ENCODE assay signal across 8 cellular contexts in genomic region chr15:101877649-101878048, GRCh38.
A peak's percentile ranks its signal among the peaks of the same experiment; 100 is the strongest.
DNase-seq lines count a peak whose midpoint lies in the region; ATAC-seq, FAIRE-seq and TF ChIP-seq lines count a peak whose summit lies in the region.
"Not testable (repeated sequence)": the region's sequence is repeated elsewhere in the genome, so short reads cannot be mapped to it uniquely, and the experiment has no call there.

No MANE protein-coding gene starts in this region.

- not testable (repeated sequence) for H2AFZ ChIP-seq in OCI-LY3 (ENCODE audit: low read depth, low read length); astrocyte (ENCODE audit: low read depth, low read length); H1 (ENCODE audit: low read length)

- not testable (repeated sequence) for TF ChIP-seq POLR2A in H1 (IDR thresholded peaks at IDR 0.05; ENCODE audit: control extremely low read depth in 1 of 2, low read depth in 2 of 2, low read length in 2 of 2); tibial nerve (IDR thresholded peaks at IDR 0.05)

- not testable (repeated sequence) for H3K23ac ChIP-seq in H1 (ENCODE audit: insufficient read length)

- H4K91ac ChIP-seq in H1 (replicated peaks; ENCODE audit: insufficient read length, low read length), result not testable (repeated sequence)

- H2BK12ac ChIP-seq in H1 (ENCODE audit: low read depth, low read length), result not testable (repeated sequence)

- not testable (repeated sequence) for H3K56ac ChIP-seq in H1 (replicated peaks; ENCODE audit: insufficient read length, low read depth, low read length)

- POLR2A ChIA-PET in H1 (lab: Charles Lee; ENCODE audit: partially characterized antibody), result not testable (repeated sequence)

- not testable (repeated sequence) for H3K4me1 Mint-ChIP-seq in astrocyte (ENCODE audit: low read depth, unreplicated experiment); mesothelial cell of epicardium

- H2BK20ac ChIP-seq in H1 (ENCODE audit: low read length), result not testable (repeated sequence)

- not testable (repeated sequence) for H2BK120ac ChIP-seq in H1 (replicated peaks; ENCODE audit: low read depth, low read length)

- not testable (repeated sequence) for H3K36me3 Mint-ChIP-seq in astrocyte (ENCODE audit: low read depth, unreplicated experiment); mesothelial cell of epicardium

- CTCF ChIA-PET in H1 (lab: Charles Lee; ENCODE audit: partially characterized antibody), result not testable (repeated sequence)

- not testable (repeated sequence) for H3K79me1 ChIP-seq in H1 (ENCODE audit: low read depth, low read length)

- H3K27me3 ChIP-seq in BE2C; OCI-LY3 (ENCODE audit: low read depth, low read length); astrocyte (ENCODE audit: insufficient read depth, low read length); H1 (replicated peaks in 1 of 4; ENCODE audit: control insufficient read depth in 3 of 4, extremely low read depth in 1 of 4, insufficient read depth in 3 of 4, low read length in 3 of 4); foreskin keratinocyte; tibial nerve: not testable (repeated sequence)

- not testable (repeated sequence) for H2AK5ac ChIP-seq in H1 (ENCODE audit: low read depth, low read length)

- not testable (repeated sequence) for FAIRE-seq in astrocyte (lab: Jason Lieb, UNC); H1 (lab: Jason Lieb, UNC)

- TF ChIP-seq RAD21 in H1 (IDR thresholded peaks at IDR 0.05 in 1 of 2, conservative IDR thresholded peaks at IDR 0.05 in 1 of 2; ENCODE audit: low read depth in 2 of 2, low read length in 2 of 2), result peak; percentile 31 to 34

- not testable (repeated sequence) for H2BK15ac ChIP-seq in H1 (ENCODE audit: low read length)

- not testable (repeated sequence) for DNase-seq in BE2C; astrocyte (ENCODE audit: low read depth); H1 (ENCODE audit: low read depth in 1 of 2, low spot score in 2 of 2); foreskin keratinocyte; mesothelial cell of epicardium (ENCODE audit: low spot score in 2 of 2, unreplicated experiment in 2 of 2); tibial nerve (ENCODE audit: low spot score in 2 of 2)

- not testable (repeated sequence) for H3K23me2 ChIP-seq in H1 (ENCODE audit: low read depth, low read length)

- H3K79me2 ChIP-seq in OCI-LY3 (ENCODE audit: low read length); astrocyte (ENCODE audit: insufficient read depth, low read length); H1 (ENCODE audit: control insufficient read depth in 1 of 2, insufficient read depth in 2 of 2, low read length in 2 of 2): not testable (repeated sequence)

- not testable (repeated sequence) for H3K9ac ChIP-seq in OCI-LY3 (ENCODE audit: low read length); astrocyte (ENCODE audit: low read length); H1 (replicated peaks in 1 of 4; ENCODE audit: extremely low read depth in 1 of 4, low read depth in 3 of 4, low read length in 3 of 4)

- not testable (repeated sequence) for H3K27me3 Mint-ChIP-seq in astrocyte (ENCODE audit: low read depth, unreplicated experiment)
- H3K27me3 Mint-ChIP-seq in mesothelial cell of epicardium (ENCODE audit: low read depth), result peaks cover 11% of the 10 kb centered on the region

- TF ChIP-seq EP300 in H1 (IDR thresholded peaks at IDR 0.05; ENCODE audit: borderline replicate concordance in 1 of 2, low read depth in 2 of 2, low read length in 2 of 2); tibial nerve (IDR thresholded peaks at IDR 0.05): not testable (repeated sequence)

- WGBS in H1 (ENCODE audit: extremely low coverage in 1 of 2, insufficient coverage in 1 of 2, insufficient read length in 1 of 2, insufficient replicate concordance in 2 of 2, low coverage in 1 of 2, low lambda C conversion rate in 2 of 2, missing lambda C conversion rate in 1 of 2), 2 experiments, result 55% methylated on average over 3 of the region's 3 CpGs; no CpG with 5 or more reads in 1 of the 2 experiments
- WGBS in tibial nerve, 2 donors, result 3% methylated on average over 3 of the region's 3 CpGs

- H3K4ac ChIP-seq in H1 (replicated peaks; ENCODE audit: insufficient read length, low read depth, low read length), result not testable (repeated sequence)

- not testable (repeated sequence) for H3K27ac ChIP-seq in OCI-LY3 (ENCODE audit: low read length); astrocyte (ENCODE audit: low read depth, low read length); H1 (ENCODE audit: low read depth, low read length); foreskin keratinocyte; tibial nerve

- H4K8ac ChIP-seq in H1 (ENCODE audit: extremely low read depth, insufficient read depth, low read length), result not testable (repeated sequence)

- H3K36me3 ChIP-seq in BE2C; OCI-LY3 (replicated peaks; ENCODE audit: low read depth, low read length); astrocyte (ENCODE audit: insufficient read depth, low read length); H1 (ENCODE audit: control insufficient read depth in 2 of 4, insufficient read depth in 4 of 4, low read length in 3 of 4); tibial nerve: not testable (repeated sequence)

- not testable (repeated sequence) for H4K20me1 ChIP-seq in OCI-LY3 (ENCODE audit: insufficient read depth, low read length); astrocyte (ENCODE audit: insufficient read depth, low read length); H1 (replicated peaks in 1 of 2; ENCODE audit: control insufficient read depth in 1 of 2, insufficient read depth in 2 of 2, low read length in 2 of 2)

- H3K4me1 ChIP-seq in BE2C; OCI-LY3 (ENCODE audit: low read length); astrocyte (ENCODE audit: insufficient read depth, low read length); H1 (replicated peaks in 1 of 4; ENCODE audit: control insufficient read depth in 3 of 4, insufficient read depth in 4 of 4, low read length in 3 of 4); foreskin keratinocyte; tibial nerve: not testable (repeated sequence)

- not testable (repeated sequence) for H3K27ac Mint-ChIP-seq in astrocyte (ENCODE audit: unreplicated experiment); mesothelial cell of epicardium

- ATAC-seq in foreskin keratinocyte, result not testable (repeated sequence)

- H4K5ac ChIP-seq in H1 (ENCODE audit: insufficient read length, low read depth, low read length), result not testable (repeated sequence)

- H3K4me3 ChIP-seq in BE2C (ENCODE audit: low read depth, low read length); OCI-LY3 (ENCODE audit: low read length); astrocyte (ENCODE audit: insufficient read depth, low read depth, low read length); H1 (ENCODE audit: extremely low read depth in 1 of 4, insufficient read depth in 2 of 4, low read depth in 3 of 4, low read length in 4 of 4); tibial nerve: not testable (repeated sequence)

- H3K14ac ChIP-seq in H1 (ENCODE audit: insufficient read length), result not testable (repeated sequence)

- not testable (repeated sequence) for H3K9me3 Mint-ChIP-seq in astrocyte (ENCODE audit: unreplicated experiment); mesothelial cell of epicardium

- H3K4me3 Mint-ChIP-seq in astrocyte (ENCODE audit: unreplicated experiment); mesothelial cell of epicardium: not testable (repeated sequence)

- H2BK5ac ChIP-seq in H1 (ENCODE audit: low read depth, low read length), result not testable (repeated sequence)

- not testable (repeated sequence) for H3K4me2 ChIP-seq in OCI-LY3 (ENCODE audit: low read length); astrocyte (ENCODE audit: low read length); H1 (ENCODE audit: insufficient read depth in 1 of 2, low read depth in 2 of 2, low read length in 2 of 2)

- H3K9me3 ChIP-seq in BE2C; OCI-LY3 (ENCODE audit: insufficient read depth, low read length); astrocyte (ENCODE audit: insufficient read depth, low read depth, low read length); H1 (ENCODE audit: insufficient read depth in 2 of 2, low read depth in 1 of 2, low read length in 1 of 2); tibial nerve: not testable (repeated sequence)

- not testable (repeated sequence) for H3K18ac ChIP-seq in H1 (ENCODE audit: extremely low read depth, low read length)

- peak; percentile 33; the same call in 1 of the 2 replicates for TF ChIP-seq CTCF in BE2C (IDR thresholded peaks at IDR 0.05; ENCODE audit: low read depth, low read length)
- TF ChIP-seq CTCF in GM12873 (IDR thresholded peaks at IDR 0.05; ENCODE audit: insufficient read depth, low read depth, low read length, missing control alignments), result peak; percentile 15
- peak; percentile 33 for TF ChIP-seq CTCF in OCI-LY3 (IDR thresholded peaks at IDR 0.05; ENCODE audit: low read depth, low read length)
- peak; percentile 24 for TF ChIP-seq CTCF in astrocyte (IDR thresholded peaks at IDR 0.05; ENCODE audit: insufficient read depth, low read depth, low read length)
- not testable (repeated sequence) for TF ChIP-seq CTCF in H1 (IDR thresholded peaks at IDR 0.05; ENCODE audit: control extremely low read depth in 1 of 3, insufficient read depth in 1 of 3, low read depth in 1 of 3, low read length in 3 of 3)
- TF ChIP-seq CTCF in foreskin keratinocyte (conservative IDR thresholded peaks at IDR 0.05), result peak; percentile 46
- peak; percentile 48 for TF ChIP-seq CTCF in mesothelial cell of epicardium (IDR thresholded peaks at IDR 0.05; ENCODE audit: unreplicated experiment)
- peak in 3 of 5 experiments; percentile 16 to 29 (median 17) for TF ChIP-seq CTCF in tibial nerve (IDR thresholded peaks at IDR 0.05)
